ENCODE assay signal across 7 cellular contexts in genomic region chr1:54763814-54764131, GRCh38. TPM values are rescaled to one million over a fixed set of nuclear protein-coding genes. Genes with fewer than 3 reads are reported as not detected.
DNase-seq lines count a peak whose midpoint lies in the region; ATAC-seq and TF ChIP-seq lines count a peak whose summit lies in the region.

No MANE protein-coding gene starts in this region.

- no peaks in the 10 kb centered on the region for H3K79me1 ChIP-seq in H9 (ENCODE audit: insufficient read depth, low read depth, low read length, poor library complexity, severe bottlenecking)

- H3F3A ChIP-seq in SK-N-SH (replicated peaks; ENCODE audit: insufficient read depth) = no peaks in the 10 kb centered on the region

- H3K18ac ChIP-seq in H9 (ENCODE audit: insufficient read length, low read depth, low read length) = no peak overlapping the region

- TF ChIP-seq POLR2A in gastrocnemius medialis (IDR thresholded peaks at IDR 0.05) = no peak

- no peak overlapping the region for H4K91ac ChIP-seq in H9 (ENCODE audit: insufficient read length, low read depth, low read length)

- H3K9me3 ChIP-seq in H9 (ENCODE audit: control insufficient read depth, low read depth, low read length) (no peaks in the 10 kb centered on the region), SK-N-SH (no peaks in the 10 kb centered on the region), gastrocnemius medialis (no peaks in the 10 kb centered on the region)

- H3K27me3 ChIP-seq in H9 (ENCODE audit: insufficient read depth, low read length) (no peaks in the 10 kb centered on the region), SK-N-SH (ENCODE audit: insufficient read depth) (no peaks in the 10 kb centered on the region), gastrocnemius medialis (no peaks in the 10 kb centered on the region)

- no peak overlapping the region for H4K5ac ChIP-seq in H9 (ENCODE audit: insufficient read length, low read depth, low read length)

- H3K14ac ChIP-seq in H9 (ENCODE audit: insufficient read depth, low read length) = peak overlapping the region; percentile 44; the same call in 1 of the 2 replicates

- H2BK120ac ChIP-seq in H9 (ENCODE audit: low read depth, low read length, poor library complexity, severe bottlenecking) = no peak overlapping the region

- no peak overlapping the region for H3K56ac ChIP-seq in H9 (ENCODE audit: insufficient read length, low read depth, low read length)

- no peaks in the 10 kb centered on the region for H3K4me1 ChIP-seq in H9 (ENCODE audit: insufficient read depth, low read length)
- peaks cover 8 to 12% of the 10 kb centered on the region in 2 experiments; a peak in 3 of 4 replicates for H3K4me1 ChIP-seq in SK-N-SH (ENCODE audit: control insufficient read depth in 1 of 2, insufficient read depth in 2 of 2, low read depth in 1 of 2, low read length in 1 of 2)
- peaks cover 6 to 9% of the 10 kb centered on the region in 2 donors for H3K4me1 ChIP-seq in gastrocnemius medialis

- POLR2A ChIA-PET in SK-N-SH (lab: Yijun Ruan, JAX) = interaction anchor here (0.9 to 1.6 kb wide), 2 partner anchors 48 to 711 kb away, joined by 3 to 4 read pairs; partner anchors contain the start of gene TMEM59

- H3K23ac ChIP-seq in H9 (ENCODE audit: insufficient read length, low read depth, low read length) = no peak overlapping the region

- H3K27ac ChIP-seq in H9 (ENCODE audit: insufficient read length, low read depth, low read length) (no peak overlapping the region), SK-N-SH (ENCODE audit: low read depth in 2 of 2, low read length in 1 of 2) (peak overlapping the region; percentile 77 to 79), gastrocnemius medialis (peak overlapping the region; percentile 79 to 85 (median 84))

- no peak overlapping the region for H3T11ph ChIP-seq in H9 (ENCODE audit: low read length)

- no peaks in the 10 kb centered on the region for H3K79me2 ChIP-seq in H9 (ENCODE audit: insufficient read depth, low read length)
- H3K79me2 ChIP-seq in SK-N-SH (ENCODE audit: insufficient read depth) = peaks cover 23% of the 10 kb centered on the region

- peak overlapping the region; percentile 85 for H3K9ac ChIP-seq in H9 (ENCODE audit: extremely low read depth, insufficient read length, low read length)
- H3K9ac ChIP-seq in SK-N-SH = peak overlapping the region; percentile 93

- peaks cover 0 to 6% (median 4%) of the 10 kb centered on the region in 3 experiments; a peak in 4 of 7 replicates for H3K36me3 Mint-ChIP-seq in H9 (ENCODE audit: insufficient read depth in 1 of 3, low read depth in 3 of 3)

- no peak overlapping the region for H2BK15ac ChIP-seq in H9 (ENCODE audit: low read depth, low read length)

- H2AFZ ChIP-seq in H9 (ENCODE audit: low read length) (no peak overlapping the region), SK-N-SH (ENCODE audit: low read depth) (peak overlapping the region; percentile 94)

- peak overlapping the region; percentile 95 for H3K4me3 Mint-ChIP-seq in H9

- H3K27ac Mint-ChIP-seq in H9 = peak overlapping the region; percentile 75 to 96 (median 85); a peak in 5 of 7 replicates

- H2BK5ac ChIP-seq in H9 (ENCODE audit: insufficient read length, low read length) = no peak overlapping the region

- CTCF ChIA-PET in SK-N-SH (lab: Yijun Ruan, JAX) = interaction anchor here (1.0 to 5.0 kb wide), 3 partner anchors 28 to 710 kb away, joined by 3 to 17 read pairs (median 14); partner anchors contain the start of gene TCEANC2

- no peak overlapping the region for H2BK12ac ChIP-seq in H9 (ENCODE audit: insufficient read length, low read depth, low read length)

- TF ChIP-seq CTCF in H9 (conservative IDR thresholded peaks at IDR 0.05) (no peak), SK-N-SH (IDR thresholded peaks at IDR 0.05) (no peak), fibroblast of mammary gland (conservative IDR thresholded peaks at IDR 0.05; ENCODE audit: control insufficient read depth, insufficient read depth, low read depth, low read length) (no peak), gastrocnemius medialis (IDR thresholded peaks at IDR 0.05 in 4 of 5, conservative IDR thresholded peaks at IDR 0.05 in 1 of 5) (no peak)

- no peaks in the 10 kb centered on the region for H4K20me1 ChIP-seq in H9 (ENCODE audit: control insufficient read depth, insufficient read depth, insufficient read length)
- no peaks in the 10 kb centered on the region for H4K20me1 ChIP-seq in SK-N-SH (ENCODE audit: insufficient read depth)

- H3K4me1 Mint-ChIP-seq in H9 = peaks cover 31 to 34% of the 10 kb centered on the region in 2 experiments

- H3K4me2 ChIP-seq in H9 (ENCODE audit: insufficient read depth, insufficient read length, low read length) (peak overlapping the region; percentile 62), SK-N-SH (peak overlapping the region; percentile 87)

- no peak for TF ChIP-seq EP300 in SK-N-SH (IDR thresholded peaks at IDR 0.05; ENCODE audit: borderline replicate concordance in 1 of 2, low read depth in 1 of 2, low read length in 1 of 2)

- no CpG with 5 or more reads among the region's 11 CpGs for WGBS in H9 (ENCODE audit: extremely low coverage, insufficient read length, low lambda C conversion rate)
- WGBS in SK-N-SH (ENCODE audit: low lambda C conversion rate) = 0% methylated on average over 8 of the region's 11 CpGs

- no peaks in the 10 kb centered on the region for H3K9me3 Mint-ChIP-seq in H9

- no peak overlapping the region for H3K4ac ChIP-seq in H9 (ENCODE audit: low read depth, low read length)

- in situ Hi-C loops in gastrocnemius medialis (cut with MboI; ENCODE audit: low sequenced_read_pairs in 4 of 4) = loop anchor here in 1 of 4 donors (25.0 kb wide), 2 partner anchors 701 to 901 kb away; partner anchors contain the start of genes TCEANC2 and TMEM59

- no peak for TF ChIP-seq RAD21 in SK-N-SH (IDR thresholded peaks at IDR 0.05; ENCODE audit: low read length)

- H3K4me3 ChIP-seq in SK-N-SH (ENCODE audit: low read depth in 2 of 2, low read length in 1 of 2) (peak overlapping the region; percentile 94), fibroblast of mammary gland (ENCODE audit: control insufficient read depth, low read depth, low read length) (peak overlapping the region; percentile 94), gastrocnemius medialis (peak overlapping the region; percentile 75 to 84 (median 82))

- H3K9me2 ChIP-seq in SK-N-SH = no peaks in the 10 kb centered on the region

- no peak for ATAC-seq in gastrocnemius medialis

- peaks cover 0 to 1% of the 10 kb centered on the region in 2 experiments for H3K36me3 ChIP-seq in SK-N-SH (replicated peaks in 1 of 2; ENCODE audit: control insufficient read depth in 1 of 2, insufficient read depth in 2 of 2, low read length in 1 of 2)
- H3K36me3 ChIP-seq in gastrocnemius medialis = peaks cover 0 to under 1% of the 10 kb centered on the region in 2 donors

- no peak overlapping the region for H2AK5ac ChIP-seq in H9 (ENCODE audit: insufficient read length, low read length)

- H3K27me3 Mint-ChIP-seq in H9 (ENCODE audit: low read depth) = no peaks in the 10 kb centered on the region; the same call in 1 of the 2 replicates

- H2BK20ac ChIP-seq in H9 (ENCODE audit: low read depth, low read length, poor library complexity, severe bottlenecking) = no peak overlapping the region

- intact Hi-C loops in gastrocnemius medialis (cut with DNase I; ENCODE audit: low total_unique reads) = loop anchor here (1.0 to 5.0 kb wide), 3 partner anchors 48 to 925 kb away; partner anchors contain the start of genes NDC1 and TTC4

- H3K23me2 ChIP-seq in H9 (ENCODE audit: insufficient read length, low read depth, low read length, poor library complexity, severe bottlenecking) = peaks cover 4% of the 10 kb centered on the region

- DNase-seq in H9 (no peak), SK-N-SH (peak; percentile 44), fibroblast of mammary gland (ENCODE audit: low read depth) (no peak), gastrocnemius medialis (no peak), inferior parietal cortex (ENCODE audit: extremely low spot score) (no peak), MV-4-11 (lab: John Stamatoyannopoulos, UW) (no peak), cortex of kidney (lab: John Stamatoyannopoulos, UW) (no peak)

- no peak overlapping the region for H4K8ac ChIP-seq in H9 (replicated peaks; ENCODE audit: insufficient read length, low read depth, low read length)

TF ChIP-seq in SK-N-SH, 30 proteins besides CTCF, POLR2A, EP300 and RAD21 (continues in another document):
- TF ChIP-seq NFIC (IDR thresholded peaks at IDR 0.05; ENCODE audit: borderline replicate concordance) (no peak), JUND (IDR thresholded peaks at IDR 0.05) (no peak), YY1 (IDR thresholded peaks at IDR 0.05; ENCODE audit: low read depth) (no peak)

RNA-seq across cellular contexts. Expression of gene PARS2, which starts 0.6 kb away (rescaled TPM):
- total RNA-seq in H9 (2021) (10.2 and 10.6 TPM in 2 replicates), gastrocnemius medialis (1 to 10 TPM; 4.7 to 8.4 (median 4.9) TPM)
- polyA plus RNA-seq in SK-N-SH (2012; rRNA removed) = 3.2 and 3.4 TPM in 2 replicates
- 2.1 and 2.8 TPM in 2 replicates for polyA plus RNA-seq in SK-N-SH (2012; cell fraction: cytosol; rRNA removed)
- polyA plus RNA-seq in SK-N-SH (2012; cell fraction: nucleus; rRNA removed) = 1.5 and 1.8 TPM in 2 replicates

RNA-seq across cellular contexts. Expression of gene TTC22, which starts 37.4 kb away (rescaled TPM):
- total RNA-seq in H9 (2021) (0.55 and 0.59 TPM in 2 replicates), gastrocnemius medialis (under 1 TPM in 3 of 4 donors, not detected in 1; 0.10 to 0.24 (median 0.13) TPM)
- not detected in 2 replicates for polyA plus RNA-seq in SK-N-SH (2012; rRNA removed)
- 0.01 TPM in 2 replicates for polyA plus RNA-seq in SK-N-SH (2012; cell fraction: cytosol; rRNA removed)
- polyA plus RNA-seq in SK-N-SH (2012; cell fraction: nucleus; rRNA removed) = 0.02 TPM in 1 of 2 replicates, not detected in the other

RNA-seq across cellular contexts. Expression of gene TTC4, which starts 48.1 kb away (rescaled TPM):
- 30.0 and 30.8 TPM in 2 replicates for total RNA-seq in H9 (2021)
- polyA plus RNA-seq in SK-N-SH (2012; rRNA removed) = 17.9 and 21.5 TPM in 2 replicates
- polyA plus RNA-seq in SK-N-SH (2012; cell fraction: cytosol; rRNA removed) = 18.5 and 19.5 TPM in 2 replicates
- 24.7 and 25.7 TPM in 2 replicates for polyA plus RNA-seq in SK-N-SH (2012; cell fraction: nucleus; rRNA removed)
- total RNA-seq in gastrocnemius medialis = 10 to 100 TPM; 26.7 to 44.3 (median 31.4) TPM
